Comparison of ENCODE assay signal across 29 cellular contexts in genomic region chr18:1017679-1018078, GRCh38.
DNase-seq lines count a peak whose midpoint lies in the region; ATAC-seq and TF ChIP-seq lines count a peak whose summit lies in the region.
"Had no signal": no experiment of that assay in that cellular context is flagged by ENCODE, and none has a peak within 500 bp of the region (broad histone marks: within the 10 kb centered on the region; RNA-seq: fewer than 3 reads in every experiment).

No MANE protein-coding gene starts in this region.

- H3K9me3 ChIP-seq in Caco-2, result no peaks in the 10 kb centered on the region
- H3K9me3 ChIP-seq: BE2C, body of pancreas, left ventricle myocardium inferior, right atrium auricular region, SJSA1, spleen, upper lobe of left lung had no signal

- H3K36me3 ChIP-seq in Caco-2 (ENCODE audit: control insufficient read depth, insufficient read depth, low read length), result no peaks in the 10 kb centered on the region
- H3K36me3 ChIP-seq: BE2C, left ventricle myocardium inferior, right atrium auricular region, SJSA1, spleen, upper lobe of left lung had no signal

- CTCF ChIA-PET in Caco-2 (lab: Charles Lee), result no interaction called here

- H3K4me3 ChIP-seq in Caco-2 (ENCODE audit: low read depth, low read length), result no peak overlapping the region
- H3K4me3 ChIP-seq: body of pancreas, GM23248, left ventricle myocardium inferior, right atrium auricular region, SJSA1, spleen, upper lobe of left lung had no signal

- H3K36me3 Mint-ChIP-seq in HFFc6 (ENCODE audit: low read depth), result no peaks in the 10 kb centered on the region
- no peaks in the 10 kb centered on the region for H3K36me3 Mint-ChIP-seq in brain
- H3K36me3 Mint-ChIP-seq in nephron (ENCODE audit: low read depth), result no peaks in the 10 kb centered on the region
- no peaks in the 10 kb centered on the region for H3K36me3 Mint-ChIP-seq in Caco-2 (ENCODE audit: insufficient read depth, unreplicated experiment)
- H3K36me3 Mint-ChIP-seq: IgD-negative memory B cell; naive thymus-derived CD8-positive, alpha-beta T cell had no signal

- H3K27me3 Mint-ChIP-seq in HFFc6 (ENCODE audit: insufficient read depth) (no peaks in the 10 kb centered on the region; the same call in 1 of the 2 replicates), brain (peaks cover 3% of the 10 kb centered on the region), nephron (ENCODE audit: low read depth) (no peaks in the 10 kb centered on the region), Caco-2 (ENCODE audit: insufficient read depth, unreplicated experiment) (no peaks in the 10 kb centered on the region)
- H3K27me3 Mint-ChIP-seq: IgD-negative memory B cell had no signal

- DNase-seq in HFFc6 (no peak), NCI-H82 (lab: John Stamatoyannopoulos, UW) (peak; percentile 76), Caco-2 (no peak), NCI-H1105 (lab: John Stamatoyannopoulos, UW) (no peak), NCI-H526 treated with DMSO at 0.1 percent for 48 hours (lab: John Stamatoyannopoulos, UW) (no peak)
- DNase-seq: activated CD4-positive, alpha-beta T cell treated with anti-CD3 and anti-CD28 coated beads, Interleukin-2, amount 50 U/mL, for 4 hours; activated naive CD4-positive, alpha-beta T cell; activated T-cell treated with anti-CD3 and anti-CD28 coated beads, Interleukin-2, amount 50 U/mL, for 72 hours; BE2C; body of pancreas; cerebellar nuclear complex; left ventricle myocardium inferior; midbrain; naive thymus-derived CD8-positive, alpha-beta T cell; NCI-H1048; NCI-H2029; NCI-H345; spleen; stimulated activated CD4-positive, alpha-beta T cell treated with anti-CD3 and anti-CD28 coated beads, Interleukin-2, amount 100 ng/mL, for 48 hours; T-helper 1 cell; upper lobe of left lung had no signal

- H3K4me1 Mint-ChIP-seq in HFFc6 (ENCODE audit: low read depth) (peaks cover 27% of the 10 kb centered on the region; the same call in 1 of the 2 replicates), brain (peaks cover 65% of the 10 kb centered on the region), nephron (peaks cover 66% of the 10 kb centered on the region), Caco-2 (ENCODE audit: low read depth, unreplicated experiment) (peaks cover 7% of the 10 kb centered on the region)
- H3K4me1 Mint-ChIP-seq: IgD-negative memory B cell; naive thymus-derived CD8-positive, alpha-beta T cell had no signal

- ATAC-seq in GM19328 (IDR thresholded peaks at IDR 0.05; ENCODE audit: unreplicated experiment), result no peak
- ATAC-seq: activated T-cell treated with anti-CD3 and anti-CD28 coated beads, Interleukin-2, amount 50 U/mL, for 72 hours; body of pancreas; naive thymus-derived CD8-positive, alpha-beta T cell; Panc1 had no signal

- no peak overlapping the region; the same call in 1 of the 2 replicates for H3K27ac Mint-ChIP-seq in HFFc6
- H3K27ac Mint-ChIP-seq in brain, result peak overlapping the region; percentile 38 to 96 (median 89)
- H3K27ac Mint-ChIP-seq in nephron, result peak overlapping the region; percentile 68 to 92 (median 72)
- H3K27ac Mint-ChIP-seq in Caco-2 (ENCODE audit: unreplicated experiment), result no peak overlapping the region
- H3K27ac Mint-ChIP-seq: activated T-cell treated with anti-CD3 and anti-CD28 coated beads, Interleukin-2, amount 50 U/mL, for 72 hours; IgD-negative memory B cell; naive thymus-derived CD8-positive, alpha-beta T cell had no signal

- H3K4me3 Mint-ChIP-seq in HFFc6 (peak overlapping the region; percentile 24; the same call in 1 of the 2 replicates), brain (peak overlapping the region; percentile 10 to 64 (median 48)), nephron (peak overlapping the region in 1 of 3 experiments; percentile 29), Caco-2 (ENCODE audit: unreplicated experiment) (no peak overlapping the region)
- H3K4me3 Mint-ChIP-seq: activated T-cell treated with anti-CD3 and anti-CD28 coated beads, Interleukin-2, amount 50 U/mL, for 72 hours; IgD-negative memory B cell; naive thymus-derived CD8-positive, alpha-beta T cell had no signal

- H3K9me3 Mint-ChIP-seq in HFFc6 (peaks cover 27% of the 10 kb centered on the region; the same call in 1 of the 2 replicates), brain (no peaks in the 10 kb centered on the region), nephron (no peaks in the 10 kb centered on the region), Caco-2 (ENCODE audit: unreplicated experiment) (no peaks in the 10 kb centered on the region)
- H3K9me3 Mint-ChIP-seq: activated T-cell treated with anti-CD3 and anti-CD28 coated beads, Interleukin-2, amount 50 U/mL, for 72 hours; IgD-negative memory B cell; naive thymus-derived CD8-positive, alpha-beta T cell had no signal

- BruUV-seq in Caco-2 (replicated peaks; lab: Mats Ljungman, UMichigan), result no TSS peak

- peaks cover 32% of the 10 kb centered on the region for H3K4me1 ChIP-seq in Caco-2
- H3K4me1 ChIP-seq: body of pancreas, right atrium auricular region, spleen had no signal

- intact Hi-C loops in Caco-2 (cut with micrococcal nuclease; ENCODE audit: unreplicated experiment), result no loop called here

- POLR2A ChIA-PET in Caco-2 (lab: Charles Lee), result no interaction called here

- H3K27me3 ChIP-seq in Caco-2 (replicated peaks; ENCODE audit: control insufficient read depth, insufficient read depth, low read length), result no peaks in the 10 kb centered on the region
- H3K27me3 ChIP-seq: BE2C, body of pancreas, right atrium auricular region, spleen, upper lobe of left lung had no signal

- TF ChIP-seq CTCF in HFFc6 (IDR thresholded peaks at IDR 0.05) (no peak), brain (conservative IDR thresholded peaks at IDR 0.05) (no peak), nephron (IDR thresholded peaks at IDR 0.05; ENCODE audit: unreplicated experiment in 3 of 3) (no peak), Caco-2 (IDR thresholded peaks at IDR 0.05; ENCODE audit: insufficient read depth in 1 of 2, low read depth in 1 of 2, low read length in 1 of 2, severe bottlenecking in 1 of 2, unreplicated experiment in 1 of 2) (no peak)

Comparison
In these comparisons a context has a peak if more than half of its experiments do, and no peak if none do; other contexts are left out.
1. H3K27ac Mint-ChIP-seq: peak in brain (5 of 5) and nephron (3 of 3); none in HFFc6 (single experiment) and Caco-2 (single experiment).